8 cellular contexts compared by ENCODE assay signal in genomic region chr2:238286551-238286950, GRCh38. TPM values are rescaled to one million over a fixed set of nuclear protein-coding genes. Genes with fewer than 3 reads are reported as not detected.
DNase-seq lines count a peak whose midpoint lies in the region; ATAC-seq and TF ChIP-seq lines count a peak whose summit lies in the region.

No MANE protein-coding gene starts in this region.

- peak; percentile 22 for DNase-seq in activated CD4-positive, alpha-beta T cell treated with anti-CD3 and anti-CD28 coated beads for 48 hours
- DNase-seq in activated CD4-positive, alpha-beta T cell treated with anti-CD3 and anti-CD28 coated beads, Interleukin-2, amount 50 U/mL, for 1 hour, result no peak
- DNase-seq in SJSA1 (ENCODE audit: low read depth in 1 of 2, low spot score in 2 of 2), result peak in 1 of 2 experiments; percentile 33
- DNase-seq in fibroblast of pulmonary artery (ENCODE audit: low read depth), result peak; percentile 76
- DNase-seq in pons (ENCODE audit: low spot score), result peak; percentile 38

- no peaks in the 10 kb centered on the region for H3K27me3 ChIP-seq in SJSA1 (replicated peaks)

- no peak for ATAC-seq in GM18867 (IDR thresholded peaks at IDR 0.05; ENCODE audit: unreplicated experiment)
- no peak for ATAC-seq in HG03045 (IDR thresholded peaks at IDR 0.05; ENCODE audit: unreplicated experiment)
- no peak for ATAC-seq in HG02588 (IDR thresholded peaks at IDR 0.05; ENCODE audit: unreplicated experiment)

- H3K36me3 ChIP-seq in SJSA1, result peaks cover 14% of the 10 kb centered on the region

- no peaks in the 10 kb centered on the region for H3K9me3 ChIP-seq in SJSA1 (replicated peaks)

- H3K4me3 ChIP-seq in SJSA1, result no peak overlapping the region
- no peak overlapping the region for H3K4me3 ChIP-seq in fibroblast of pulmonary artery (replicated peaks; ENCODE audit: low read depth, low read length)

- peak overlapping the region; percentile 84 for H3K27ac ChIP-seq in SJSA1

- H3K4me1 ChIP-seq in SJSA1 (replicated peaks), result peaks cover 51% of the 10 kb centered on the region

- no peak for TF ChIP-seq CTCF in fibroblast of pulmonary artery (IDR thresholded peaks at IDR 0.05; ENCODE audit: low read length, missing control alignments)

RNA-seq across cellular contexts. Expression of gene PER2, which starts 1.9 kb away (rescaled TPM):
- total RNA-seq in SJSA1 (2014; rRNA removed; shearing (Covaris generic)), result 4.6 and 5.8 TPM in 2 replicates

RNA-seq across cellular contexts. Expression of gene TRAF3IP1, which starts 33.8 kb away (rescaled TPM):
- total RNA-seq in SJSA1 (2014; rRNA removed; shearing (Covaris generic)), result 6.9 and 12.7 TPM in 2 replicates

RNA-seq across cellular contexts. Expression of gene HES6, which starts 46.7 kb away (rescaled TPM):
- total RNA-seq in SJSA1 (2014; rRNA removed; shearing (Covaris generic)), result 13.8 and 31.7 TPM in 2 replicates
